In the genomic region with DNA sequence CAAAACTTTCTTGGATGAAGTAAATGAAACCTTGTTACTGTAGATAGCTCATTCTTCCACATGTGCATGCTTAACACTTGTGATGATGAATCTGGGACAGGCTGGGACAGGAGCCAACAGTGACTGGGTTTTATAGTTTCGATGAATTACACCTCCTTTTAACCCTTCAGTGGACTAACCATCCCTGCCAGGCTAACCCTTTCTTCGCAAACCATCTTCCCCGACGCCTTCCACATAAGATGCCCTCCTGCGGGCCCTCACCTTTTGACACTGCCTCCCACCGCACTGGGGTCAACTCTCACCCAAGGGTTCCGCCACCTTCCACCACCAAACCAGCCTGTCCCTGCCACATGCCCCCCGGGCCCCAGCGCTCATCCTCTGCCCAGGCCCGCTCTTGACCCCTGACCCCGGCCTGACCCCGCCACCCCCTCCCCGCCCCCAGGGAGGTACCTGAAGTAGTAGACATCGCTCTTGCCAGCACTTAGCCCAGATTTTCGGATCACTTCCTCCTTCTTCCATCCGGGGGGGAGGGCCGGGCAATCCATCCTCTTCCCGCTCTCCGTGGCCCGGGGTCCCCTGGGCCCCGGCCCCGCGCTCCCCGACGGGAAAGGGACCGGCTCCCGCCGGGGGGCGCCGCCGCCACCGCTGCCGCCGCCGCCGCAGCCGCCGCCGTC, we compare ENCODE assay signal across 1 cellular context.
A peak's percentile ranks its signal among the peaks of the same experiment; 100 is the strongest.
TF ChIP-seq lines count a peak whose summit lies in the region.

No MANE protein-coding gene starts in this region.

TF ChIP-seq in GM12878, 131 proteins besides CTCF, POLR2A, EP300 and RAD21 (continued from another document):
- TF ChIP-seq CBX5 (IDR thresholded peaks at IDR 0.05; ENCODE audit: low read depth): 0 out of 2 replicates have a peak, but pooled peaks have one; percentile 11
